8 cellular contexts compared by ENCODE assay signal in the genomic region with DNA sequence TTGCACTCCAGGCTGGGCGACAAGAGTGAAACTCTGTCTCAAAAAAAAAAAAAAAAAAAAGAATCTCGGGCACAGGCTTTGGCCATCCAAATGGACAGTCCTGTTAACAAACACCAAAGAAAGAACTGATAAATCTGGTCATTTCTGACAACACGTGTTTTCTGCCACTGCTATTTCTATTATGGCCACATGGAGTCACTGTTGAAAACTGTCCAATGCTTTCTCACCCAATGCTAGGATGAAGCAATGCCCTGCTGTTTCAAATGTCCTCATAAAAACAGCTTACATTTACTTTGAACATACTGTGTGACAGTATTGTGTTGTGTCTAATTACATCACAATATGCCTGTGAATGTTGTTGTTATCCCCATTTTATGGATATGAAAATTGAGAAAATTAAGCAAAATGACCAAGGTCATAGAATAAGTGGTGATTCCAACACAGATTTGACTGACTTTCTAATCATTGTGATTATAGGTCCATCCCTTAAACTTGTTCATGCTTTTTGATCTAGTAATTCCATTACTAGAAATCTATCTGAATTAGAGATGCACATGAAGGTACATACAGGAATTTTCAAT. TPM values are rescaled to one million over a fixed set of nuclear protein-coding genes. Genes with fewer than 3 reads are reported as not detected.
DNase-seq lines count a peak whose midpoint lies in the region; ATAC-seq lines count a peak whose summit lies in the region.

No MANE protein-coding gene starts in this region.

- no peak overlapping the region for H3K4me3 ChIP-seq in naive thymus-derived CD4-positive, alpha-beta T cell (ENCODE audit: low read length)

- no peaks in the 10 kb centered on the region for H3K9me3 ChIP-seq in naive thymus-derived CD4-positive, alpha-beta T cell (ENCODE audit: control insufficient read depth in 2 of 3, low read length in 3 of 3)

- ATAC-seq in HG02798 (IDR thresholded peaks at IDR 0.05; ENCODE audit: poor library complexity, unreplicated experiment) (peak; percentile 62), GM19452 (IDR thresholded peaks at IDR 0.05; ENCODE audit: unreplicated experiment) (no peak)
- peak; percentile 81 for ATAC-seq in naive thymus-derived CD4-positive, alpha-beta T cell

- H3K36me3 Mint-ChIP-seq in naive thymus-derived CD4-positive, alpha-beta T cell = no peaks in the 10 kb centered on the region

- H3K4me1 Mint-ChIP-seq in naive thymus-derived CD4-positive, alpha-beta T cell = peaks cover 8 to 31% (median 14%) of the 10 kb centered on the region in 7 donors

- no peak overlapping the region for H3K27ac ChIP-seq in naive thymus-derived CD4-positive, alpha-beta T cell (ENCODE audit: low read depth, low read length)

- peak; percentile 8 to 21 for DNase-seq in SHP77 (lab: John Stamatoyannopoulos, UW)
- DNase-seq in SHP77 treated with DMSO at 0.1 percent for 48 hours (lab: John Stamatoyannopoulos, UW) = no peak
- DNase-seq in RPMI7951 (ENCODE audit: low read depth) = peak; percentile 65
- DNase-seq in epidermal melanocyte (ENCODE audit: insufficient read length, low spot score) = peak; percentile 52
- DNase-seq in naive thymus-derived CD4-positive, alpha-beta T cell = peak in 4 of 9 donors; percentile 26 to 52 (median 33)
- no peak for DNase-seq in GM19238 (ENCODE audit: insufficient read length, low spot score)

- intact Hi-C loops in naive thymus-derived CD4-positive, alpha-beta T cell (cut with micrococcal nuclease) = loop anchor here (1.0 to 10.0 kb wide), 7 partner anchors 19 to 177 kb away; partner anchors contain the start of gene MAP3K8 (in 1 of the 2)

- peak overlapping the region in 1 of 9 donors; percentile 38 for H3K27ac Mint-ChIP-seq in naive thymus-derived CD4-positive, alpha-beta T cell

- H3K27me3 ChIP-seq in naive thymus-derived CD4-positive, alpha-beta T cell (ENCODE audit: control insufficient read depth in 2 of 2, insufficient read depth in 2 of 2, low read length in 2 of 2) = no peaks in the 10 kb centered on the region

- H3K4me3 Mint-ChIP-seq in naive thymus-derived CD4-positive, alpha-beta T cell = no peak overlapping the region

- no peaks in the 10 kb centered on the region for H3K36me3 ChIP-seq in naive thymus-derived CD4-positive, alpha-beta T cell (ENCODE audit: control insufficient read depth in 2 of 3, insufficient read depth in 3 of 3, low read length in 3 of 3)

- CTCF ChIA-PET in naive thymus-derived CD4-positive, alpha-beta T cell (lab: Charles Lee) = interaction anchor here (0.7 to 1.7 kb wide), 7 partner anchors 22 to 403 kb away, joined by 5 to 13 read pairs (median 6); no protein-coding TSS in a partner anchor

- no peaks in the 10 kb centered on the region for H3K9me3 Mint-ChIP-seq in naive thymus-derived CD4-positive, alpha-beta T cell

- H3K27me3 Mint-ChIP-seq in naive thymus-derived CD4-positive, alpha-beta T cell = peaks cover 0 to 3% (median 0%) of the 10 kb centered on the region in 5 donors

- H3K4me1 ChIP-seq in naive thymus-derived CD4-positive, alpha-beta T cell (ENCODE audit: control insufficient read depth in 2 of 2, insufficient read depth in 2 of 2, low read length in 2 of 2) = peaks cover 9 to 12% of the 10 kb centered on the region in 2 donors

- POLR2A ChIA-PET in naive thymus-derived CD4-positive, alpha-beta T cell (lab: Charles Lee) = interaction anchor here (1.0 kb wide), 1 partner anchor 115 kb away, joined by 6 read pairs; no protein-coding TSS in a partner anchor

RNA-seq across cellular contexts. Expression of gene MAP3K8, which starts 19.9 kb away (rescaled TPM):
- 3.9 and 5.4 TPM in 2 replicates for total RNA-seq in RPMI7951 (2014; rRNA removed; shearing (Covaris generic))
- 100 to 1,000 TPM in 1 of 5 experiments, 10 to 100 TPM in 2, 1 to 10 TPM in 1, under 1 TPM in 1; 0.70 to 102 (median 31.2) TPM for total RNA-seq in naive thymus-derived CD4-positive, alpha-beta T cell
- polyA plus RNA-seq in naive thymus-derived CD4-positive, alpha-beta T cell = under 1 TPM in 1 of 2 donors, not detected in 1; 0.28 TPM

Comparison
In these comparisons a context has a peak if more than half of its experiments do, and no peak if none do; other contexts are left out.
1. DNase-seq: peak in SHP77 (2 of 2), RPMI7951 (single experiment) and epidermal melanocyte (single experiment); none in SHP77 treated with DMSO at 0.1 percent for 48 hours (single experiment) and GM19238 (single experiment).